Comparison of ENCODE assay signal across 24 cellular contexts in genomic region chr5:16169550-16169949, GRCh38. TPM values are rescaled to one million over a fixed set of nuclear protein-coding genes. Genes with fewer than 3 reads are reported as not detected.
"Had no signal": no experiment of that assay in that cellular context is flagged by ENCODE, and none has a peak within 500 bp of the region (broad histone marks: within the 10 kb centered on the region; RNA-seq: fewer than 3 reads in every experiment).

No MANE protein-coding gene starts in this region.

- H3K27me3 Mint-ChIP-seq: activated B cell treated with CpG ODN at 0.5 μM for 24 hours; activated CD4-positive, alpha-beta T cell treated with anti-CD3 and anti-CD28 coated beads, Interleukin-2, amount 10 ng/mL, durations not matched to agents 7 days and 5 days had no signal

- H3K9me3 Mint-ChIP-seq: activated B cell treated with CpG ODN at 0.5 μM for 24 hours; activated CD4-positive, alpha-beta memory T cell treated with anti-CD3 and anti-CD28 coated beads for 36 hours; activated CD4-positive, alpha-beta T cell treated with anti-CD3 and anti-CD28 coated beads, Interleukin-2, amount 10 ng/mL, durations not matched to agents 7 days and 5 days; activated naive CD4-positive, alpha-beta T cell treated with anti-CD3 and anti-CD28 coated beads for 36 hours; activated T-cell treated with anti-CD3 and anti-CD28 coated beads, Interleukin-2, amount 50 U/mL, for 4 hours; T-helper 1 cell treated with Interleukin-12 subunit alpha and Interleukin-12 subunit beta and Interleukin-4 antibody, amounts not matched to agents 30 μg/mL and 1 μg/mL, for 36 hours had no signal

- H3K27ac Mint-ChIP-seq: activated B cell treated with CpG ODN at 0.5 μM for 24 hours; activated CD4-positive, alpha-beta memory T cell treated with anti-CD3 and anti-CD28 coated beads for 36 hours; activated CD4-positive, alpha-beta T cell treated with anti-CD3 and anti-CD28 coated beads, Interleukin-2, amount 10 ng/mL, durations not matched to agents 7 days and 5 days; activated naive CD4-positive, alpha-beta T cell treated with anti-CD3 and anti-CD28 coated beads for 36 hours; activated naive CD8-positive, alpha-beta T cell; T-helper 1 cell treated with Interleukin-12 subunit alpha and Interleukin-12 subunit beta and Interleukin-4 antibody, amounts not matched to agents 30 μg/mL and 1 μg/mL, for 36 hours had no signal

- H3K4me1 Mint-ChIP-seq: activated B cell treated with CpG ODN at 0.5 μM for 24 hours; activated CD4-positive, alpha-beta T cell treated with anti-CD3 and anti-CD28 coated beads, Interleukin-2, amount 10 ng/mL, durations not matched to agents 7 days and 5 days had no signal

- DNase-seq: activated B cell treated with CpG ODN at 0.5 μM for 24 hours; activated CD4-positive, alpha-beta memory T cell treated with anti-CD3 and anti-CD28 coated beads for 36 hours; activated CD4-positive, alpha-beta T cell treated with anti-CD3 and anti-CD28 coated beads for 1 hour; activated CD4-positive, alpha-beta T cell treated with anti-CD3 and anti-CD28 coated beads, Interleukin-2, amount 10 ng/mL, durations not matched to agents 7 days and 5 days; activated CD8-positive, alpha-beta memory T cell treated with anti-CD3 and anti-CD28 coated beads for 24 hours; activated gamma-delta T cell; activated naive CD4-positive, alpha-beta T cell treated with anti-CD3 and anti-CD28 coated beads for 36 hours; activated T-cell treated with anti-CD3 and anti-CD28 coated beads, Interleukin-2, amount 50 U/mL, for 4 hours; brain microvascular endothelial cell; NCI-H1092; NCI-H146; NCI-H187 treated with DMSO at 0.1 percent for 48 hours; NCI-H2171; NCI-H226; NCI-H526 treated with DMSO at 0.1 percent for 48 hours; RPMI8226 had no signal

- H3K27me3 ChIP-seq: brain microvascular endothelial cell, cardiac muscle cell had no signal

- ATAC-seq: activated T-cell treated with anti-CD3 and anti-CD28 coated beads, Interleukin-2, amount 50 U/mL, for 4 hours; Panc1; Right ventricle myocardium inferior had no signal

- H3K4me3 ChIP-seq: cardiac muscle cell had no signal

- H3K4me3 Mint-ChIP-seq: activated B cell treated with CpG ODN at 0.5 μM for 24 hours; activated CD4-positive, alpha-beta memory T cell treated with anti-CD3 and anti-CD28 coated beads for 36 hours; activated CD4-positive, alpha-beta T cell treated with anti-CD3 and anti-CD28 coated beads, Interleukin-2, amount 10 ng/mL, durations not matched to agents 7 days and 5 days; activated naive CD4-positive, alpha-beta T cell treated with anti-CD3 and anti-CD28 coated beads for 36 hours; activated naive CD8-positive, alpha-beta T cell; activated T-cell treated with anti-CD3 and anti-CD28 coated beads, Interleukin-2, amount 50 U/mL, for 4 hours; T-helper 1 cell treated with Interleukin-12 subunit alpha and Interleukin-12 subunit beta and Interleukin-4 antibody, amounts not matched to agents 30 μg/mL and 1 μg/mL, for 36 hours had no signal

- H3K36me3 Mint-ChIP-seq: activated CD4-positive, alpha-beta memory T cell treated with anti-CD3 and anti-CD28 coated beads for 36 hours; activated naive CD8-positive, alpha-beta T cell had no signal

- H3K36me3 ChIP-seq: brain microvascular endothelial cell, cardiac muscle cell had no signal

RNA-seq across cellular contexts. Expression of gene MARCHF11, which starts 10.0 kb away (rescaled TPM):
- total RNA-seq: activated B cell treated with CpG ODN at 0.5 μM for 24 hours; activated CD4-positive, alpha-beta memory T cell treated with anti-CD3 and anti-CD28 coated beads for 36 hours; activated CD4-positive, alpha-beta T cell treated with anti-CD3 and anti-CD28 coated beads, Interleukin-2, amount 10 ng/mL, durations not matched to agents 7 days and 5 days; activated naive CD4-positive, alpha-beta T cell treated with anti-CD3 and anti-CD28 coated beads for 36 hours; activated T-cell treated with anti-CD3 and anti-CD28 coated beads, Interleukin-2, amount 50 U/mL, for 4 hours; MCF 10A; NCI-H460; OCI-LY7 had no signal
